In the genomic region with DNA sequence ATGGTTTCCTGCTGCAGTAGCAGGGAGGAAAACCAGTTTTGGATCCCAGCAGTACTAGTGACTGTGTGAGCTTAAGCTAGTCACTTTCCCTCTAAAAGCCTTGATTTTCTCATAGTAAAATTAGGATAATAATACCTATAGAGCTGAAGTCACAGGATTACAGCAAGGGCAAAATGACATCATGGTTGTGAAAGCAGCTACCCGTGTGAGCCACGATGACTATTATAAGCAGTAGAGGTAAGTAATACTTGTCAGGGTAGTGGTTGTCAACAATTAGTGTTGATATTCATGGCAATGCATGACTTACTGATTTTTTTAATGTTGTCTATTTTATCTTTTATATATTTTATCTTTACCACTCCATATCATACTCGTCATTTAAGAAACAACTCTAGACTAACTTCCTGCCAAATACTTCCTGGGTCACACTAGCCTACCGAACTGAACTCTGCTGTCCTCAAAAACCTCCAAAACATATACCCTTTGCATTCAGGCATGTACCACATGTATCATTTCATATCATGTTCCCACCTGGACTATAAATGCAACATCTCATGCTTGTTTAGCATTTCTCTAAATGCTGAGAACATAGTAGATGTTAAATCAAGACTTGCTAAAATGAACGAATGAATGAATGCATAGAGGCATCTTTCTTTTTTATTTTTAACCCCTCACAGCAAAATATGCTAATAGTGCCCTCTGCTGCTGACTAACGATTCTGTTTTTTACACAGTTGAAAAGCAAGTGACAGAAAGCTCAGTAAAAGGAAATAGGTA, we compare ENCODE assay signal across 9 cellular contexts.
DNase-seq lines count a peak whose midpoint lies in the region; ATAC-seq and TF ChIP-seq lines count a peak whose summit lies in the region.
"Had no signal": no experiment of that assay in that cellular context is flagged by ENCODE, and none has a peak within 500 bp of the region (broad histone marks: within the 10 kb centered on the region; RNA-seq: fewer than 3 reads in every experiment).

No MANE protein-coding gene starts in this region.

- no peak for ATAC-seq in CD4-positive, alpha-beta T cell (ENCODE audit: poor library complexity)
- ATAC-seq in GM19351 (IDR thresholded peaks at IDR 0.05; ENCODE audit: unreplicated experiment) = peak; percentile 64
- peak; percentile 73 for ATAC-seq in stimulated activated effector memory CD8-positive, alpha-beta T cell treated with anti-CD3 and anti-CD28 coated beads, Interleukin-12 subunit alpha, Interleukin-12 subunit beta, amount 100 ng/mL, for 72 hours

- no peaks in the 10 kb centered on the region for H3K9me3 ChIP-seq in CD4-positive, alpha-beta T cell (ENCODE audit: control insufficient read depth, low read length)

- no peak for TF ChIP-seq POLR2A in lower leg skin (IDR thresholded peaks at IDR 0.05)

- H3K27me3 ChIP-seq in CD4-positive, alpha-beta T cell (ENCODE audit: control insufficient read depth, insufficient read depth, low read length) = no peaks in the 10 kb centered on the region
- H3K27me3 ChIP-seq in dorsolateral prefrontal cortex = peaks cover 0 to 20% (median 0%) of the 10 kb centered on the region in 45 donors

- POLR2A ChIA-PET in CD4-positive, alpha-beta T cell (lab: Charles Lee) = interaction anchor here (0.8 kb wide), 1 partner anchor 675 kb away, joined by 8 read pairs; no protein-coding TSS in a partner anchor

- DNase-seq in CD4-positive, alpha-beta T cell = no peak
- DNase-seq in NCI-H774 (lab: John Stamatoyannopoulos, UW) (peak; percentile 11), dorsolateral prefrontal cortex (no peak), lower leg skin (ENCODE audit: low spot score in 2 of 2) (no peak)
- DNase-seq in stimulated activated effector memory CD8-positive, alpha-beta T cell treated with anti-CD3 and anti-CD28 coated beads, Interleukin-12 subunit alpha, Interleukin-12 subunit beta, amount 100 ng/mL, for 72 hours (ENCODE audit: low spot score in 2 of 2) = no peak
- no peak for DNase-seq in effector CD8-positive, alpha-beta T cell (lab: John Stamatoyannopoulos, UW)
- DNase-seq in activated CD4-positive, alpha-beta T cell treated with anti-CD3 and anti-CD28 coated beads, Interleukin-2, amount 50 U/mL, for 1 hour = no peak
- DNase-seq: naive B cell had no signal

- peaks cover 7% of the 10 kb centered on the region for H3K4me1 Mint-ChIP-seq in CD4-positive, alpha-beta T cell (ENCODE audit: low read depth)
- H3K4me1 Mint-ChIP-seq in stimulated activated effector memory CD8-positive, alpha-beta T cell treated with anti-CD3 and anti-CD28 coated beads, Interleukin-12 subunit alpha, Interleukin-12 subunit beta, amount 100 ng/mL, for 72 hours = peaks cover 5% of the 10 kb centered on the region
- H3K4me1 Mint-ChIP-seq: naive B cell had no signal

- 25 to 26% methylated on average over 6 of the region's 6 CpGs for WGBS in lower leg skin, 2 donors

- H3K4me3 Mint-ChIP-seq in CD4-positive, alpha-beta T cell = no peak overlapping the region
- H3K4me3 Mint-ChIP-seq in stimulated activated effector memory CD8-positive, alpha-beta T cell treated with anti-CD3 and anti-CD28 coated beads, Interleukin-12 subunit alpha, Interleukin-12 subunit beta, amount 100 ng/mL, for 72 hours = peak overlapping the region; percentile 10
- H3K4me3 Mint-ChIP-seq: naive B cell had no signal

- H3K9me3 Mint-ChIP-seq in CD4-positive, alpha-beta T cell = no peaks in the 10 kb centered on the region
- H3K9me3 Mint-ChIP-seq in stimulated activated effector memory CD8-positive, alpha-beta T cell treated with anti-CD3 and anti-CD28 coated beads, Interleukin-12 subunit alpha, Interleukin-12 subunit beta, amount 100 ng/mL, for 72 hours = no peaks in the 10 kb centered on the region

- no peak overlapping the region for H3K4me3 ChIP-seq in dorsolateral prefrontal cortex
- no peak overlapping the region for H3K4me3 ChIP-seq in lower leg skin (ENCODE audit: low read depth, poor library complexity, severe bottlenecking)

- intact Hi-C loops in CD4-positive, alpha-beta T cell (cut with DNase I, micrococcal nuclease) = loop anchor here (1.0 to 2.0 kb wide), 2 partner anchors 676 to 677 kb away; no protein-coding TSS in a partner anchor
- intact Hi-C loops in dorsolateral prefrontal cortex (cut with DNase I) = loop anchor here in 1 of 2 donors (10.0 kb wide), 1 partner anchor 673 kb away; no protein-coding TSS in a partner anchor
- intact Hi-C loops in lower leg skin (cut with DNase I; ENCODE audit: low total_unique reads) = no loop called here

- H3K27me3 Mint-ChIP-seq in CD4-positive, alpha-beta T cell = no peaks in the 10 kb centered on the region

- H3K27ac Mint-ChIP-seq in CD4-positive, alpha-beta T cell = no peak overlapping the region
- no peak overlapping the region for H3K27ac Mint-ChIP-seq in stimulated activated effector memory CD8-positive, alpha-beta T cell treated with anti-CD3 and anti-CD28 coated beads, Interleukin-12 subunit alpha, Interleukin-12 subunit beta, amount 100 ng/mL, for 72 hours
- H3K27ac Mint-ChIP-seq: naive B cell had no signal

- TF ChIP-seq CTCF in CD4-positive, alpha-beta T cell (IDR thresholded peaks at IDR 0.05) = peak; percentile 47
- TF ChIP-seq CTCF in dorsolateral prefrontal cortex (IDR thresholded peaks at IDR 0.05 in 54 of 56, conservative IDR thresholded peaks at IDR 0.05 in 2 of 56; ENCODE audit: low read depth in 1 of 56, partially characterized antibody in 56 of 56) = peak in 42 of 56 donors; percentile 9 to 60 (median 30)
- no peak for TF ChIP-seq CTCF in lower leg skin (IDR thresholded peaks at IDR 0.05)

- H3K36me3 Mint-ChIP-seq in CD4-positive, alpha-beta T cell (ENCODE audit: low read depth) = no peaks in the 10 kb centered on the region
- no peaks in the 10 kb centered on the region for H3K36me3 Mint-ChIP-seq in stimulated activated effector memory CD8-positive, alpha-beta T cell treated with anti-CD3 and anti-CD28 coated beads, Interleukin-12 subunit alpha, Interleukin-12 subunit beta, amount 100 ng/mL, for 72 hours
- H3K36me3 Mint-ChIP-seq: naive B cell had no signal

- CTCF ChIA-PET in CD4-positive, alpha-beta T cell (lab: Charles Lee) = interaction anchor here (0.8 to 1.2 kb wide), 3 partner anchors 13 to 148 kb away, joined by 3 read pairs; no protein-coding TSS in a partner anchor

- H3K27ac ChIP-seq in CD4-positive, alpha-beta T cell (ENCODE audit: low read depth, low read length) = no peak overlapping the region
- no peak overlapping the region for H3K27ac ChIP-seq in dorsolateral prefrontal cortex

Comparison
In these comparisons a context has a peak if more than half of its experiments do, and no peak if none do; other contexts are left out.
1. CTCF ChIP-seq: peak in CD4-positive, alpha-beta T cell (single experiment) and dorsolateral prefrontal cortex (42 of 56); none in lower leg skin (0 of 3).